26 cellular contexts compared by ENCODE assay signal in the genomic region with DNA sequence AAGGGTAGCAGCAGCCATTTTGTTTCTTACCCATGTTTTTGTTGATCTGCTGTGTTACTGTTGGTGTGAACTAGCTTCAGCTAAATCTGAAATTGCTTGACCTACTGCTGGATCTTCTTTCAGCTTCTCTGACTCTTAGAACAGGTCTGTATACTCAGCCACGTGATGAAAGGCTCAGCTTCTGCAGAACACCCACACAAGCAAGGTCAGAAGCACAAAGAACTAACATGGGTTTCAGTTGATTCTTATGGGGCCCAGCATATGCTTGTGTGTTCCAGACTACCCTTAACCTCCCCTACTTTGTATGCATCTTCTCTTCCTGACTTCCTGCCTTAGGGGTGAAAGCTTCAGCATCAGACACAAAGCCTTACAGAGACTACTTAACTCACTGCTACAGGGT.
"Had no signal": no experiment of that assay in that cellular context is flagged by ENCODE, and none has a peak within 500 bp of the region (broad histone marks: within the 10 kb centered on the region; RNA-seq: fewer than 3 reads in every experiment).

No MANE protein-coding gene starts in this region.

- H3K27me3 ChIP-seq: body of pancreas, heart right ventricle, left lung, neutrophil, ovary, right lobe of liver, testis, transverse colon had no signal

- H3K4me3 ChIP-seq: body of pancreas, heart right ventricle, left lung, lower lobe of right lung, mucosa of descending colon, ovary, right lobe of liver, testis, transverse colon had no signal

- DNase-seq: activated CD4-positive, alpha-beta T cell treated with anti-CD3 and anti-CD28 coated beads for 48 hours; activated CD4-positive, alpha-beta T cell treated with anti-CD3 and anti-CD28 coated beads, Interleukin-2, amount 50 U/mL, for 48 hours; activated CD8-positive, alpha-beta memory T cell treated with anti-CD3 and anti-CD28 coated beads for 24 hours; activated effector memory CD4-positive, alpha-beta T cell treated with Interleukin-2 at 50 U/mL for 16 hours; activated naive CD4-positive, alpha-beta T cell treated with Interleukin-2 at 50 U/mL for 16 hours; anterior cingulate cortex; body of pancreas; cortex of kidney; foreskin fibroblast; heart right ventricle; left lung; lower lobe of right lung; mesenchymal stem cell; mucosa of descending colon; ovary; right lobe of liver; stimulated activated CD4-positive, alpha-beta T cell treated with anti-CD3 and anti-CD28 coated beads, Interleukin-2, amount 100 ng/mL, for 48 hours; stimulated activated naive CD8-positive, alpha-beta T cell treated with anti-CD3 and anti-CD28 coated beads, Interleukin-15, Interleukin-2, amounts not matched to agents 100 U/mL and 50 U/mL, for 24 hours; T-helper 9 cell; testis; transverse colon; WERI-Rb-1 had no signal

- H3K9me3 ChIP-seq: body of pancreas, heart right ventricle, left lung, lower lobe of right lung, mucosa of descending colon, neutrophil, ovary, right lobe of liver, testis, transverse colon had no signal

- H3K27ac ChIP-seq: body of pancreas, heart right ventricle, left lung, lower lobe of right lung, neutrophil, ovary, right lobe of liver, testis, transverse colon, WERI-Rb-1 had no signal

- H3K36me3 ChIP-seq: heart right ventricle, left lung, lower lobe of right lung, neutrophil, ovary, right lobe of liver, transverse colon, WERI-Rb-1 had no signal

- ATAC-seq: activated CD4-positive, CD25-positive, alpha-beta regulatory T cell treated with anti-CD3 and anti-CD28 coated beads, Interleukin-2, amount 50 U/mL, for 24 hours; body of pancreas; esophagus mucosa; heart right ventricle; left lung; lower lobe of right lung; mucosa of descending colon; natural killer cell treated with Interleukin-12 subunit alpha and Interleukin-12 subunit beta and Interleukin-15 and Interleukin-18, amount 100 ng/mL, for 72 hours; stimulated activated naive CD8-positive, alpha-beta T cell treated with anti-CD3 and anti-CD28 coated beads, Interleukin-15, Interleukin-2, amounts not matched to agents 100 U/mL and 50 U/mL, for 24 hours had no signal
